ENCODE assay signal across 3 cellular contexts in genomic region chr7:90309872-90310271, GRCh38.
TF ChIP-seq lines count a peak whose summit lies in the region.

No MANE protein-coding gene starts in this region.

TF ChIP-seq in liver, 16 proteins besides CTCF, POLR2A, EP300 and RAD21:
- TF ChIP-seq FOXA1 (IDR thresholded peaks at IDR 0.05) (no peak), TAF1 (conservative IDR thresholded peaks at IDR 0.05) (no peak)

TF ChIP-seq in HepG2, 621 proteins besides CTCF, POLR2A, EP300 and RAD21:
- TF ChIP-seq ZNF629 (CRISPR knock-in tag; conservative IDR thresholded peaks at IDR 0.05) (no peak), MLLT10 (CRISPR knock-in tag; IDR thresholded peaks at IDR 0.05) (no peak), ZBTB20 (CRISPR knock-in tag; IDR thresholded peaks at IDR 0.05; ENCODE audit: borderline replicate concordance, low read depth) (no peak), GRHL1 (CRISPR knock-in tag; conservative IDR thresholded peaks at IDR 0.05) (no peak), ZNF205 (CRISPR knock-in tag; IDR thresholded peaks at IDR 0.05) (no peak), ETV5 (CRISPR knock-in tag; IDR thresholded peaks at IDR 0.05; ENCODE audit: borderline replicate concordance) (no peak), RERE (CRISPR knock-in tag; IDR thresholded peaks at IDR 0.05; ENCODE audit: low read depth) (no peak), NFE2 (CRISPR knock-in tag; IDR thresholded peaks at IDR 0.05) (no peak), MED13 (CRISPR knock-in tag; IDR thresholded peaks at IDR 0.05) (no peak), ZNF773 (CRISPR knock-in tag; IDR thresholded peaks at IDR 0.05; ENCODE audit: borderline replicate concordance) (no peak)
- TF ChIP-seq, protein P1, sequence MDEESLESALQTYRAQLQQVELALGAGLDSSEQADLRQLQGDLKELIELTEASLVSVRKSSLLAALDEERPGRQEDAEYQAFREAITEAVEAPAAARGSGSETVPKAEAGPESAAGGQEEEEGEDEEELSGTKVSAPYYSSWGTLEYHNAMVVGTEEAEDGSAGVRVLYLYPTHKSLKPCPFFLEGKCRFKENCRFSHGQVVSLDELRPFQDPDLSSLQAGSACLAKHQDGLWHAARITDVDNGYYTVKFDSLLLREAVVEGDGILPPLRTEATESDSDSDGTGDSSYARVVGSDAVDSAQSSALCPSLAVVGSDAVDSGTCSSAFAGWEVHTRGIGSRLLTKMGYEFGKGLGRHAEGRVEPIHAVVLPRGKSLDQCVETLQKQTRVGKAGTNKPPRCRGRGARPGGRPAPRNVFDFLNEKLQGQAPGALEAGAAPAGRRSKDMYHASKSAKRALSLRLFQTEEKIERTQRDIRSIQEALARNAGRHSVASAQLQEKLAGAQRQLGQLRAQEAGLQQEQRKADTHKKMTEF (CRISPR knock-in tag; IDR thresholded peaks at IDR 0.05) = no peak

TF ChIP-seq in SK-N-SH treated with all-trans-retinoic acid at 6 μM for 48 hours, 23 proteins besides CTCF, POLR2A, EP300 and RAD21:
- TF ChIP-seq ISL1 (CRISPR knock-in tag; IDR thresholded peaks at IDR 0.05) (no peak), ZNF8 (CRISPR knock-in tag; IDR thresholded peaks at IDR 0.05) (no peak), PATZ1 (CRISPR knock-in tag; IDR thresholded peaks at IDR 0.05; ENCODE audit: borderline replicate concordance) (no peak), PPARA (CRISPR knock-in tag; IDR thresholded peaks at IDR 0.05; ENCODE audit: borderline replicate concordance) (no peak), ZFP3 (CRISPR knock-in tag; IDR thresholded peaks at IDR 0.05) (no peak), GLIS3 (CRISPR knock-in tag; IDR thresholded peaks at IDR 0.05) (no peak), CSDC2 (CRISPR knock-in tag; IDR thresholded peaks at IDR 0.05) (no peak), ZNF70 (CRISPR knock-in tag; IDR thresholded peaks at IDR 0.05) (no peak), ZC3H10 (CRISPR knock-in tag; IDR thresholded peaks at IDR 0.05) (no peak), ARNTL (CRISPR knock-in tag; IDR thresholded peaks at IDR 0.05; ENCODE audit: borderline replicate concordance, low read depth) (no peak), BACH2 (CRISPR knock-in tag; IDR thresholded peaks at IDR 0.05; ENCODE audit: borderline replicate concordance) (no peak), ZFP30 (CRISPR knock-in tag; IDR thresholded peaks at IDR 0.05) (no peak), OSR1 (CRISPR knock-in tag; IDR thresholded peaks at IDR 0.05) (no peak), ESRRG (CRISPR knock-in tag; IDR thresholded peaks at IDR 0.05) (no peak), SNAI2 (CRISPR knock-in tag; IDR thresholded peaks at IDR 0.05) (no peak), ZNF565 (CRISPR knock-in tag; conservative IDR thresholded peaks at IDR 0.05; ENCODE audit: low read depth) (no peak)
- TF ChIP-seq, protein P2, sequence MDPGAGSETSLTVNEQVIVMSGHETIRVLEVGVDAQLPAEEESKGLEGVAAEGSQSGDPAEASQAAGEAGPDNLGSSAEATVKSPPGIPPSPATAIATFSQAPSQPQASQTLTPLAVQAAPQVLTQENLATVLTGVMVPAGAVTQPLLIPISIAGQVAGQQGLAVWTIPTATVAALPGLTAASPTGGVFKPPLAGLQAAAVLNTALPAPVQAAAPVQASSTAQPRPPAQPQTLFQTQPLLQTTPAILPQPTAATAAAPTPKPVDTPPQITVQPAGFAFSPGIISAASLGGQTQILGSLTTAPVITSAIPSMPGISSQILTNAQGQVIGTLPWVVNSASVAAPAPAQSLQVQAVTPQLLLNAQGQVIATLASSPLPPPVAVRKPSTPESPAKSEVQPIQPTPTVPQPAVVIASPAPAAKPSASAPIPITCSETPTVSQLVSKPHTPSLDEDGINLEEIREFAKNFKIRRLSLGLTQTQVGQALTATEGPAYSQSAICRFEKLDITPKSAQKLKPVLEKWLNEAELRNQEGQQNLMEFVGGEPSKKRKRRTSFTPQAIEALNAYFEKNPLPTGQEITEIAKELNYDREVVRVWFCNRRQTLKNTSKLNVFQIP (CRISPR knock-in tag; IDR thresholded peaks at IDR 0.05; ENCODE audit: borderline replicate concordance, low read depth) = no peak
- TF ChIP-seq, protein P3, sequence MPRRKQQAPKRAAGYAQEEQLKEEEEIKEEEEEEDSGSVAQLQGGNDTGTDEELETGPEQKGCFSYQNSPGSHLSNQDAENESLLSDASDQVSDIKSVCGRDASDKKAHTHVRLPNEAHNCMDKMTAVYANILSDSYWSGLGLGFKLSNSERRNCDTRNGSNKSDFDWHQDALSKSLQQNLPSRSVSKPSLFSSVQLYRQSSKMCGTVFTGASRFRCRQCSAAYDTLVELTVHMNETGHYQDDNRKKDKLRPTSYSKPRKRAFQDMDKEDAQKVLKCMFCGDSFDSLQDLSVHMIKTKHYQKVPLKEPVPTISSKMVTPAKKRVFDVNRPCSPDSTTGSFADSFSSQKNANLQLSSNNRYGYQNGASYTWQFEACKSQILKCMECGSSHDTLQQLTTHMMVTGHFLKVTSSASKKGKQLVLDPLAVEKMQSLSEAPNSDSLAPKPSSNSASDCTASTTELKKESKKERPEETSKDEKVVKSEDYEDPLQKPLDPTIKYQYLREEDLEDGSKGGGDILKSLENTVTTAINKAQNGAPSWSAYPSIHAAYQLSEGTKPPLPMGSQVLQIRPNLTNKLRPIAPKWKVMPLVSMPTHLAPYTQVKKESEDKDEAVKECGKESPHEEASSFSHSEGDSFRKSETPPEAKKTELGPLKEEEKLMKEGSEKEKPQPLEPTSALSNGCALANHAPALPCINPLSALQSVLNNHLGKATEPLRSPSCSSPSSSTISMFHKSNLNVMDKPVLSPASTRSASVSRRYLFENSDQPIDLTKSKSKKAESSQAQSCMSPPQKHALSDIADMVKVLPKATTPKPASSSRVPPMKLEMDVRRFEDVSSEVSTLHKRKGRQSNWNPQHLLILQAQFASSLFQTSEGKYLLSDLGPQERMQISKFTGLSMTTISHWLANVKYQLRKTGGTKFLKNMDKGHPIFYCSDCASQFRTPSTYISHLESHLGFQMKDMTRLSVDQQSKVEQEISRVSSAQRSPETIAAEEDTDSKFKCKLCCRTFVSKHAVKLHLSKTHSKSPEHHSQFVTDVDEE (CRISPR knock-in tag; IDR thresholded peaks at IDR 0.05) = no peak
- TF ChIP-seq, protein P4, sequence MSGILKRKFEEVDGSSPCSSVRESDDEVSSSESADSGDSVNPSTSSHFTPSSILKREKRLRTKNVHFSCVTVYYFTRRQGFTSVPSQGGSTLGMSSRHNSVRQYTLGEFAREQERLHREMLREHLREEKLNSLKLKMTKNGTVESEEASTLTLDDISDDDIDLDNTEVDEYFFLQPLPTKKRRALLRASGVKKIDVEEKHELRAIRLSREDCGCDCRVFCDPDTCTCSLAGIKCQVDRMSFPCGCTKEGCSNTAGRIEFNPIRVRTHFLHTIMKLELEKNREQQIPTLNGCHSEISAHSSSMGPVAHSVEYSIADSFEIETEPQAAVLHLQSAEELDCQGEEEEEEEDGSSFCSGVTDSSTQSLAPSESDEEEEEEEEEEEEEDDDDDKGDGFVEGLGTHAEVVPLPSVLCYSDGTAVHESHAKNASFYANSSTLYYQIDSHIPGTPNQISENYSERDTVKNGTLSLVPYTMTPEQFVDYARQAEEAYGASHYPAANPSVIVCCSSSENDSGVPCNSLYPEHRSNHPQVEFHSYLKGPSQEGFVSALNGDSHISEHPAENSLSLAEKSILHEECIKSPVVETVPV (CRISPR knock-in tag; IDR thresholded peaks at IDR 0.05) = no peak
TF ChIP-seq in SK-N-SH treated with all-trans-retinoic acid at 6 μM for 48 hours: peak in this region for 0.
